ENCODE assay signal across 1 cellular context in the genomic region with DNA sequence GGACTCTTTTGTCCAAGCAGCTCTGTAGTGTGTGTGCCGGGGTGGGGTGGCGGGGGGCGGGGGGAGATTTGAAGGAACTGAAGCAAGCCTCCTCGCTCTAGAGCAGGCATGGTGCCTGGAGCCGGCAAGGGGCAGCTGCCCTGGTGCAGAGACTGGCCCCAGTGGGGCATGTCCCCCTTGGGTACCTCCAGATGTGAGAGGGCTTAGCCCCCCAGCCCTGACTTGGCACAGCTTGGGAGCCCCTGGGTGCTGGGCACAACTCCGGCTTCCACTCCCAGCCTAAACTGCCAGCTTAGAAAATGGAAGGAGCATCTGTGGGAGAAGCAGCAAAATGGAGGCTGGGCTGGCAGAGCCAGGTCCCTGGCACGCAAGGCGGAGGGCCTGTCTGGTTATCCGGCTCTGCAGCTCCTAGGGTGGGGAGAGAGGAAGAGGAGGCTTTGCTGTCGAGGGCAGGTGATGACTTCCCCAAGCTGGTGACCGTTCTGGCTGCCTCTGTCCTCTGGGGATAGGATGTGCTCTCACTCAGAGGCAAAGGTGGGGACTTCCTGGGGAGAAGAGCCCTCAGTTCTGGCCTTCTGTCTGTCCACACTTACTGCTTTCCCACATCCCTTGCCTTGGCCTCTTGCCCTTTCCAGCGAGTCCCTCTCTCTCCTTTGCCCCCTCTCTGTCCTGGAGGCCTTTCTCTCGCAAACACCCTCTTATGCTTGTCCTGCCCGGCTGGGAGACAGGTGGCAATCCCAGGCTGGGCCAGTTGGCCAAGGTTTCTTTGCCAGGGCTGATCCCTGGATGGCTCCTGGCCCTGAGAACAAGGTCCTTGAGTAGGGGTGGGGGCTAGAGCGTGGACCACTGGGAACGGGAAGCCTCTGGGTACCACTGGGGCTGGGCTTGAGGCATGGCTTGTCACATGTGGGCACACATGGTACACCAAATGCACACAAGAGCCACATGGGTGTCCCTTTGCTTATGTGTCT.
TF ChIP-seq lines count a peak whose summit lies in the region.

No MANE protein-coding gene starts in this region.

TF ChIP-seq in neural cell, 6 proteins besides CTCF, POLR2A, EP300 and RAD21 (continued from another document):
- TF ChIP-seq REST (IDR thresholded peaks at IDR 0.05; ENCODE audit: borderline replicate concordance), result no peak
